ENCODE assay signal across 21 cellular contexts in genomic region chr10:101453318-101453717, GRCh38.
DNase-seq lines count a peak whose midpoint lies in the region; ATAC-seq, FAIRE-seq and TF ChIP-seq lines count a peak whose summit lies in the region.
"Had no signal": no experiment of that assay in that cellular context is flagged by ENCODE, and none has a peak within 500 bp of the region (broad histone marks: within the 10 kb centered on the region; RNA-seq: fewer than 3 reads in every experiment).

No MANE protein-coding gene starts in this region.

- H3K27me3 ChIP-seq in adipocyte (replicated peaks; ENCODE audit: control insufficient read depth, insufficient read depth, low read length), result no peaks in the 10 kb centered on the region

- H3K27ac Mint-ChIP-seq in natural killer cell, result peak overlapping the region in 1 of 2 donors; percentile 28
- H3K27ac Mint-ChIP-seq: CD4-positive, alpha-beta T cell had no signal

- no peak for DNase-seq in GM18507 (ENCODE audit: extremely low spot score, insufficient read length, low read depth)
- peak; percentile 20 for DNase-seq in adipocyte (ENCODE audit: low read depth)
- DNase-seq in fibroblast of mammary gland (ENCODE audit: low read depth), result peak; percentile 26
- DNase-seq in natural killer cell, result no peak
- no peak for DNase-seq in GM12892 (ENCODE audit: insufficient read length)
- no peak for DNase-seq in NCI-H69 (lab: John Stamatoyannopoulos, UW)
- no peak for DNase-seq in GM19238 (ENCODE audit: insufficient read length, low spot score)
- DNase-seq: Caco-2; CD4-positive, alpha-beta T cell; GM23248; NCI-H1105 treated with DMSO at 0.1 percent for 48 hours; NCI-H1694; NCI-H2081 treated with DMSO at 0.1 percent for 48 hours; NCI-H510A; NCI-H774; RPMI8226; SHP77 treated with DMSO at 0.1 percent for 48 hours; SK-N-SH had no signal

- peak overlapping the region; percentile 21 for H3K4me3 Mint-ChIP-seq in natural killer cell
- H3K4me3 Mint-ChIP-seq: CD4-positive, alpha-beta T cell had no signal

- H3K4me3 ChIP-seq in adipocyte (ENCODE audit: low read length) (no peak overlapping the region), fibroblast of mammary gland (ENCODE audit: control insufficient read depth, low read depth, low read length) (no peak overlapping the region)
- H3K4me3 ChIP-seq: GM23248, HAP-1 had no signal

- H3K4me1 Mint-ChIP-seq in natural killer cell, result peaks cover 13 to 30% of the 10 kb centered on the region in 2 donors

- no peak for TF ChIP-seq POLR2A in GM12892 (IDR thresholded peaks at IDR 0.05; ENCODE audit: low read depth, low read length)

- H3K27me3 Mint-ChIP-seq in natural killer cell (ENCODE audit: low read depth in 2 of 2), result peaks cover 9 to 22% of the 10 kb centered on the region in 2 donors
- H3K27me3 Mint-ChIP-seq: CD4-positive, alpha-beta T cell had no signal

- no peaks in the 10 kb centered on the region for H3K9me3 ChIP-seq in adipocyte (ENCODE audit: control insufficient read depth, low read length)
- H3K9me3 ChIP-seq: Caco-2, HAP-1, SK-N-SH had no signal

- TF ChIP-seq CTCF in fibroblast of mammary gland (conservative IDR thresholded peaks at IDR 0.05; ENCODE audit: control insufficient read depth, insufficient read depth, low read depth, low read length) (no peak), natural killer cell (IDR thresholded peaks at IDR 0.05) (no peak)

- no peak overlapping the region for H3K9ac ChIP-seq in adipocyte (ENCODE audit: low read length)
- H3K9ac ChIP-seq: GM23248, SK-N-SH had no signal

- no peaks in the 10 kb centered on the region for H3K36me3 Mint-ChIP-seq in natural killer cell

- FAIRE-seq in GM18507 (lab: Jason Lieb, UNC), result peak; percentile 9
- no peak for FAIRE-seq in GM12892 (lab: Jason Lieb, UNC)

- H3K9me3 Mint-ChIP-seq in natural killer cell, result no peaks in the 10 kb centered on the region
- H3K9me3 Mint-ChIP-seq: CD4-positive, alpha-beta T cell had no signal

- H3K4me1 ChIP-seq in adipocyte (ENCODE audit: control insufficient read depth, insufficient read depth, low read length), result peaks cover 4% of the 10 kb centered on the region
- H3K4me1 ChIP-seq: Caco-2 had no signal

- H3K36me3 ChIP-seq in adipocyte (ENCODE audit: control insufficient read depth, insufficient read depth, low read length, severe bottlenecking), result no peaks in the 10 kb centered on the region
- H3K36me3 ChIP-seq: HAP-1 had no signal

- ATAC-seq in natural killer cell (no peak), GM18873 (IDR thresholded peaks at IDR 0.05; ENCODE audit: low FRiP score, unreplicated experiment) (no peak)
- ATAC-seq: PC-3 had no signal

- intact Hi-C loops in natural killer cell (cut with micrococcal nuclease), result no loop called here

Comparison
In these comparisons a context has a peak if more than half of its experiments do, and no peak if none do; other contexts are left out.
1. DNase-seq: peak in adipocyte (single experiment) and fibroblast of mammary gland (single experiment); none in GM18507 (single experiment), natural killer cell (single experiment), GM12892 (single experiment), NCI-H69 (single experiment) and GM19238 (single experiment).